ENCODE assay signal across 16 cellular contexts in the genomic region with DNA sequence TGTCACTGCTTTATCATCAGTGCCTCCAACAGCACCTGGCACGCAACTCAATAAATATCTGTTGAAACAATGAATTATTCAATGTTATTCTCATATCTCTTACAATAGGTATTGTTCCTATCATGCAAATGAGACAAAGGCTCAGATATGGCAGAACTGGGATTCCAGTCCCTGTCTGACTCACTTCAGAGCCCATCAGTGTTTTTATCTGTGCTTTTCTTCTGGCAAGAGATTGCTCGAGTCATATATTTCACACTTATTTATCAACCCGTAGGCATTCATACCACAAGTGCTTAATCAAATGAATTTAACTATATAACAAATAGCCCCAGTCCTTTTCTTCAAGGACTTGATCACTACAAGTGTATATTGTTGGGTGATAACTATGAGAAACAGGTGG.
DNase-seq lines count a peak whose midpoint lies in the region; ATAC-seq and TF ChIP-seq lines count a peak whose summit lies in the region.
"Had no signal": no experiment of that assay in that cellular context is flagged by ENCODE, and none has a peak within 500 bp of the region (broad histone marks: within the 10 kb centered on the region; RNA-seq: fewer than 3 reads in every experiment).

No MANE protein-coding gene starts in this region.

- no peak for ATAC-seq in HG02571 (IDR thresholded peaks at IDR 0.05; ENCODE audit: unreplicated experiment)
- ATAC-seq: CD8-positive, alpha-beta T cell had no signal

- H3K4me3 ChIP-seq in epithelial cell of esophagus (ENCODE audit: low read length): no peak overlapping the region
- no peak overlapping the region for H3K4me3 ChIP-seq in hepatocyte
- H3K4me3 ChIP-seq: SJSA1 had no signal

- no peaks in the 10 kb centered on the region for H3K36me3 ChIP-seq in hepatocyte (replicated peaks; ENCODE audit: insufficient read depth, low read depth)
- H3K36me3 ChIP-seq: SJSA1 had no signal

- H3K36me3 Mint-ChIP-seq in nephron (ENCODE audit: low read depth): no peaks in the 10 kb centered on the region

- no peaks in the 10 kb centered on the region for H3K4me1 ChIP-seq in hepatocyte (ENCODE audit: insufficient read depth)

- no peak overlapping the region for H3K27ac ChIP-seq in hepatocyte
- H3K27ac ChIP-seq: HL-60, SJSA1 had no signal

- H3K4me2 ChIP-seq in hepatocyte: no peak overlapping the region

- peak overlapping the region; percentile 55 to 77 (median 72) for H3K4me3 Mint-ChIP-seq in nephron
- H3K4me3 Mint-ChIP-seq: CD8-positive, alpha-beta T cell; H9 had no signal

- no peaks in the 10 kb centered on the region for H3K27me3 Mint-ChIP-seq in nephron (ENCODE audit: low read depth)

- H3K4me1 Mint-ChIP-seq in nephron: peaks cover 12% of the 10 kb centered on the region

- DNase-seq in ELR (ENCODE audit: low read depth) (peak; percentile 16), RKO (ENCODE audit: low spot score) (peak; percentile 5), epithelial cell of esophagus (ENCODE audit: low read depth) (peak; percentile 13), erythroblast (lab: John Stamatoyannopoulos, UW) (no peak), hepatocyte (ENCODE audit: low spot score) (no peak)
- DNase-seq: CD8-positive, alpha-beta T cell; DND-41; H9; KG1; NCI-H1092 treated with DMSO at 0.1 percent for 48 hours; NCI-H1694 treated with DMSO at 0.1 percent for 48 hours; NCI-H69 had no signal

- no peak overlapping the region for H2AFZ ChIP-seq in hepatocyte

- H3K9me3 Mint-ChIP-seq in nephron: no peaks in the 10 kb centered on the region
- H3K9me3 Mint-ChIP-seq: CD8-positive, alpha-beta T cell; H9 had no signal

- H3K9me3 ChIP-seq in hepatocyte (ENCODE audit: low read depth): no peaks in the 10 kb centered on the region
- H3K9me3 ChIP-seq: SJSA1 had no signal

- TF ChIP-seq POLR2A in erythroblast (IDR thresholded peaks at IDR 0.05; ENCODE audit: low read length): no peak

- no peaks in the 10 kb centered on the region for H3K27me3 ChIP-seq in hepatocyte
- H3K27me3 ChIP-seq: SJSA1 had no signal

- no peaks in the 10 kb centered on the region for H3K9me2 ChIP-seq in hepatocyte (replicated peaks; ENCODE audit: insufficient read depth)

- no peaks in the 10 kb centered on the region for H3K79me2 ChIP-seq in hepatocyte

- H3K27ac Mint-ChIP-seq in nephron: peak overlapping the region in 1 of 3 experiments; percentile 12
- H3K27ac Mint-ChIP-seq: CD8-positive, alpha-beta T cell had no signal

- 58% methylated on average over 3 of the region's 3 CpGs for WGBS in hepatocyte (ENCODE audit: low lambda C conversion rate, missing lambda C conversion rate)

- TF ChIP-seq CTCF in epithelial cell of esophagus (IDR thresholded peaks at IDR 0.05; ENCODE audit: insufficient read depth, low read depth, low read length, missing control alignments): no peak
- no peak for TF ChIP-seq CTCF in nephron (IDR thresholded peaks at IDR 0.05; ENCODE audit: unreplicated experiment in 3 of 3)
- TF ChIP-seq CTCF in hepatocyte (IDR thresholded peaks at IDR 0.05; ENCODE audit: poor library complexity): no peak

- H4K20me1 ChIP-seq in hepatocyte (ENCODE audit: insufficient read depth, poor library complexity, severe bottlenecking): no peaks in the 10 kb centered on the region

Comparison
In these comparisons a context has a peak if more than half of its experiments do, and no peak if none do; other contexts are left out.
1. DNase-seq: peak in ELR (single experiment), RKO (single experiment) and epithelial cell of esophagus (single experiment); none in erythroblast (0 of 2) and hepatocyte (single experiment).